10 cellular contexts compared by ENCODE assay signal in the genomic region with DNA sequence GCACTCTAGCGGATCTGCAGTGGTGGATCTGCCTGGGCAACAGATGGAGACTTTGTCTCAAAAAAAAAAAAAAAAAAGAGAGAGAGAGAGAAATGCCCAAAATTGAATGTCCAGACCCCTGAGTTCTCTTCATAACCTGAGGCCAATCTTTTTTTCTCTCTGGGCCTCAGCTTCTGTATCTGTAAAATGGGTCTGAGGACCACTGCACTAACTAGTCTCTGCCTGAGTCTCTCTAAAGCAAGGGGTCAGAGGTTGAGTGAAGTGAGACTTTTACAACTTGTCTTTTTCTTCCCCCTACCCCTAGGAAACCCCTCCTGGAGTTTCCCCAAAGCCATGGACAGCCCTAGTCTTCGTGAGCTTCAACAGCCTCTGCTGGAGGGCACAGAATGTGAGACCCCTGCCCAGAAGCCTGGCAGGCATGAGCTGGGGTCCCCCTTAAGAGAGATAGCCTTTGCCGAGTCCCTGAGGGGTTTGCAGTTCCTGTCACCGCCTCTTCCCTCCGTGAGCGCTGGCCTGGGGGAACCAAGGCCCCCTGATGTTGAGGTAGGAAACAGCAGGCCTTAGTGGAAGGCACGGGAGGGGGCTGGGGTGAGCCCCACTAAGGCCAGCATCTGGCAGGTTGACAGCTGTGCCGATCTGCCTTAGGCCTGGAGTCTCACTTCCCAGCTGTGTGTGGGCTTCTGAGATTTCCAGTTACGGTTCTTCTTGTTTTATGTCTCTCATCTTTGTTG. TPM values are rescaled to one million over a fixed set of nuclear protein-coding genes. Genes with fewer than 3 reads are reported as not detected.
DNase-seq lines count a peak whose midpoint lies in the region; ATAC-seq and TF ChIP-seq lines count a peak whose summit lies in the region.
"Had no signal": no experiment of that assay in that cellular context is flagged by ENCODE, and none has a peak within 500 bp of the region (broad histone marks: within the 10 kb centered on the region; RNA-seq: fewer than 3 reads in every experiment).

No MANE protein-coding gene starts in this region.

- no peaks in the 10 kb centered on the region for H3K9me3 Mint-ChIP-seq in endothelial cell (ENCODE audit: unreplicated experiment)

- peak; percentile 70 for ATAC-seq in HG03432 (IDR thresholded peaks at IDR 0.05; ENCODE audit: unreplicated experiment)
- no peak for ATAC-seq in upper lobe of right lung
- ATAC-seq in GM21390 (IDR thresholded peaks at IDR 0.05; ENCODE audit: unreplicated experiment) = no peak
- ATAC-seq in upper lobe of left lung (ENCODE audit: low FRiP score in 2 of 2) = no peak
- ATAC-seq: gastrocnemius medialis had no signal

- peaks cover 5% of the 10 kb centered on the region for H3K27me3 Mint-ChIP-seq in endothelial cell (ENCODE audit: unreplicated experiment)

- DNase-seq in breast epithelium (ENCODE audit: low spot score in 2 of 2) = no peak
- DNase-seq in mammary epithelial cell = no peak
- peak; percentile 46 for DNase-seq in endothelial cell (ENCODE audit: low spot score)
- no peak for DNase-seq in upper lobe of right lung
- no peak for DNase-seq in T-helper 1 cell
- no peak for DNase-seq in upper lobe of left lung
- DNase-seq: gastrocnemius medialis, testis had no signal

- H2AFZ ChIP-seq in mammary epithelial cell (ENCODE audit: low read depth, low read length) = no peak overlapping the region

- peaks cover 9% of the 10 kb centered on the region for H3K36me3 Mint-ChIP-seq in endothelial cell (ENCODE audit: low read depth, unreplicated experiment)

- H3K36me3 ChIP-seq in breast epithelium = no peaks in the 10 kb centered on the region
- H3K36me3 ChIP-seq in mammary epithelial cell (ENCODE audit: insufficient read depth, low read length) = no peaks in the 10 kb centered on the region
- H3K36me3 ChIP-seq in upper lobe of right lung = no peaks in the 10 kb centered on the region
- peaks cover 0 to 10% (median 3%) of the 10 kb centered on the region in 4 donors for H3K36me3 ChIP-seq in upper lobe of left lung

- H3K4me1 ChIP-seq in breast epithelium = peaks cover 8 to 14% of the 10 kb centered on the region in 2 donors
- H3K4me1 ChIP-seq in mammary epithelial cell (ENCODE audit: insufficient read depth, low read length) = peaks cover 20% of the 10 kb centered on the region
- peaks cover 18% of the 10 kb centered on the region for H3K4me1 ChIP-seq in upper lobe of right lung
- peaks cover 22 to 36% (median 27%) of the 10 kb centered on the region in 4 donors for H3K4me1 ChIP-seq in upper lobe of left lung

- H3K27ac Mint-ChIP-seq in endothelial cell (ENCODE audit: unreplicated experiment) = no peak overlapping the region

- H3K9me3 ChIP-seq in breast epithelium (no peaks in the 10 kb centered on the region), mammary epithelial cell (replicated peaks; ENCODE audit: insufficient read depth, low read length) (no peaks in the 10 kb centered on the region), upper lobe of right lung (no peaks in the 10 kb centered on the region), upper lobe of left lung (no peaks in the 10 kb centered on the region)
- H3K9me3 ChIP-seq: gastrocnemius medialis, testis had no signal

- peak overlapping the region; percentile 25 to 55 for H3K27ac ChIP-seq in breast epithelium
- no peak overlapping the region for H3K27ac ChIP-seq in mammary epithelial cell (ENCODE audit: insufficient read depth, low read depth, low read length)
- no peak overlapping the region for H3K27ac ChIP-seq in upper lobe of right lung
- peak overlapping the region in 2 of 4 donors; percentile 35 to 36 for H3K27ac ChIP-seq in upper lobe of left lung
- H3K27ac ChIP-seq: gastrocnemius medialis, testis had no signal

- intact Hi-C loops in breast epithelium (cut with DNase I; ENCODE audit: low total_unique reads) (no loop called here), mammary epithelial cell (cut with micrococcal nuclease) (no loop called here), upper lobe of right lung (cut with DNase I) (no loop called here)

- H3K79me2 ChIP-seq in mammary epithelial cell (ENCODE audit: insufficient read depth, low read length) = peaks cover 2% of the 10 kb centered on the region

- no peak for TF ChIP-seq EP300 in upper lobe of left lung (IDR thresholded peaks at IDR 0.05)

- dilution Hi-C loops in mammary epithelial cell (cut with HindIII; ENCODE audit: low sequenced_read_pairs) = no loop called here

- H3K27me3 ChIP-seq in breast epithelium = no peaks in the 10 kb centered on the region
- H3K27me3 ChIP-seq in mammary epithelial cell (ENCODE audit: insufficient read depth, low read length) = no peaks in the 10 kb centered on the region
- H3K27me3 ChIP-seq in upper lobe of right lung = no peaks in the 10 kb centered on the region
- no peaks in the 10 kb centered on the region for H3K27me3 ChIP-seq in upper lobe of left lung
- H3K27me3 ChIP-seq: testis had no signal

- H4K20me1 ChIP-seq in mammary epithelial cell (ENCODE audit: insufficient read depth, low read length) = no peaks in the 10 kb centered on the region

- H3K4me3 ChIP-seq in breast epithelium = no peak overlapping the region
- no peak overlapping the region for H3K4me3 ChIP-seq in mammary epithelial cell (replicated peaks in 1 of 3; ENCODE audit: insufficient read depth in 1 of 3, low read depth in 2 of 3, low read length in 3 of 3)
- H3K4me3 ChIP-seq in upper lobe of right lung = no peak overlapping the region
- H3K4me3 ChIP-seq in upper lobe of left lung = no peak overlapping the region
- H3K4me3 ChIP-seq: gastrocnemius medialis, testis had no signal

- CTCF ChIA-PET in mammary epithelial cell (lab: Charles Lee; ENCODE audit: low non-redundant PET) = no interaction called here

- TF ChIP-seq POLR2A in breast epithelium (IDR thresholded peaks at IDR 0.05) (no peak), upper lobe of left lung (IDR thresholded peaks at IDR 0.05) (no peak)

- in situ Hi-C loops in mammary epithelial cell (cut with MboI; ENCODE audit: low sequenced_read_pairs in 2 of 2) = no loop called here

- H3K9ac ChIP-seq in mammary epithelial cell (ENCODE audit: insufficient read depth, low read length) = no peak overlapping the region

- no peak overlapping the region for H3K4me3 Mint-ChIP-seq in endothelial cell (ENCODE audit: unreplicated experiment)

- no peak overlapping the region for H3K4me2 ChIP-seq in mammary epithelial cell (ENCODE audit: insufficient read depth, low read depth, low read length)

- TF ChIP-seq CTCF in breast epithelium (IDR thresholded peaks at IDR 0.05) (no peak), mammary epithelial cell (conservative IDR thresholded peaks at IDR 0.05 in 1 of 2, IDR thresholded peaks at IDR 0.05 in 1 of 2; ENCODE audit: extremely low read depth in 1 of 2, insufficient read depth in 1 of 2, low read depth in 1 of 2, low read length in 2 of 2) (no peak), endothelial cell (IDR thresholded peaks at IDR 0.05; ENCODE audit: unreplicated experiment) (peak; percentile 23), upper lobe of right lung (IDR thresholded peaks at IDR 0.05) (peak; percentile 14), upper lobe of left lung (IDR thresholded peaks at IDR 0.05) (peak in 1 of 6 experiments; percentile 24)

- peaks cover 20% of the 10 kb centered on the region for H3K4me1 Mint-ChIP-seq in endothelial cell (ENCODE audit: unreplicated experiment)

- 31% methylated on average over 8 of the region's 9 CpGs for WGBS in mammary epithelial cell (ENCODE audit: low coverage, missing lambda C conversion rate)
- WGBS in upper lobe of left lung, 2 donors = 50 to 59% methylated on average over 9 of the region's 9 CpGs

- BruUV-seq in mammary epithelial cell (replicated peaks; lab: Mats Ljungman, UMichigan) = no TSS peak

RNA-seq across cellular contexts. Expression of a gene that starts 1.8 kb away (rescaled TPM):
- total RNA-seq in breast epithelium (10 to 100 TPM; 15.7 to 29.2 (median 17.0) TPM), mammary epithelial cell (1 to 10 TPM; 5.7 to 7.5 TPM), endothelial cell (ENCODE audit: unreplicated experiment) (7.6 TPM), upper lobe of right lung (19.5 TPM), upper lobe of left lung (10 to 100 TPM; 18.7 to 65.0 (median 29.3) TPM)
- polyA plus RNA-seq in mammary epithelial cell = 4.0 TPM
- polyA minus RNA-seq in mammary epithelial cell = 2.1 TPM

RNA-seq across cellular contexts. Expression of a gene that starts 14.2 kb away (rescaled TPM):
- total RNA-seq in breast epithelium (1 to 10 TPM; 4.0 to 7.3 (median 4.3) TPM), mammary epithelial cell (1 to 10 TPM; 3.0 to 3.6 TPM), endothelial cell (ENCODE audit: unreplicated experiment) (6.8 TPM), upper lobe of right lung (5.5 TPM), upper lobe of left lung (10 to 100 TPM in 3 of 6 donors, 1 to 10 TPM in 2, not detected in 1; 7.0 to 17.2 (median 10.3) TPM)
- polyA plus RNA-seq in mammary epithelial cell = 5.3 TPM
- 0.57 TPM for polyA minus RNA-seq in mammary epithelial cell

RNA-seq across cellular contexts. Expression of a gene that starts 19.0 kb away (rescaled TPM):
- 10 to 100 TPM; 18.2 to 20.6 (median 18.7) TPM for total RNA-seq in breast epithelium
- total RNA-seq in mammary epithelial cell = 10 to 100 TPM; 16.5 to 17.3 TPM
- 26.3 TPM for polyA plus RNA-seq in mammary epithelial cell
- 26.2 TPM for polyA minus RNA-seq in mammary epithelial cell
- total RNA-seq in endothelial cell (ENCODE audit: unreplicated experiment) = 15.2 TPM
- 12.4 TPM for total RNA-seq in upper lobe of right lung
- 10 to 100 TPM in 4 of 6 donors, 1 to 10 TPM in 1, under 1 TPM in 1; 0.89 to 18.4 (median 16.0) TPM for total RNA-seq in upper lobe of left lung

RNA-seq across cellular contexts. Expression of a gene that starts 19.5 kb away (rescaled TPM):
- total RNA-seq in breast epithelium (10 to 100 TPM; 40.3 to 54.6 (median 53.1) TPM), mammary epithelial cell (10 to 100 TPM; 13.5 to 36.5 TPM), endothelial cell (ENCODE audit: unreplicated experiment) (25.0 TPM), upper lobe of right lung (15.0 TPM), upper lobe of left lung (10 to 100 TPM; 28.4 to 71.7 (median 63.3) TPM)
- 25.1 TPM for polyA plus RNA-seq in mammary epithelial cell
- polyA minus RNA-seq in mammary epithelial cell = 27.0 TPM

RNA-seq across cellular contexts. Expression of a gene that starts 24.4 kb away (rescaled TPM):
- total RNA-seq in breast epithelium (10 to 100 TPM; 12.0 to 21.4 (median 13.4) TPM), mammary epithelial cell (10 to 100 TPM in 1 of 2 donors, 1 to 10 TPM in 1; 9.8 to 84.1 TPM), endothelial cell (ENCODE audit: unreplicated experiment) (193 TPM), upper lobe of right lung (99.0 TPM), upper lobe of left lung (100 to 1,000 TPM in 2 of 6 donors, 10 to 100 TPM in 4; 28.5 to 138 (median 76.8) TPM)
- 9.8 TPM for polyA plus RNA-seq in mammary epithelial cell
- polyA minus RNA-seq in mammary epithelial cell = 52.0 TPM

Comparison
In these comparisons a context has a peak if more than half of its experiments do, and no peak if none do; other contexts are left out.
1. H3K27ac ChIP-seq: peak in breast epithelium (2 of 2); none in mammary epithelial cell (single experiment) and upper lobe of right lung (single experiment).
2. CTCF ChIP-seq: peak in endothelial cell (single experiment) and upper lobe of right lung (single experiment); none in breast epithelium (0 of 3) and mammary epithelial cell (0 of 2).